Comparison of ENCODE assay signal across 41 cellular contexts in genomic region chr11:35857922-35858321, GRCh38.
"Had no signal": no experiment of that assay in that cellular context is flagged by ENCODE, and none has a peak within 500 bp of the region (broad histone marks: within the 10 kb centered on the region; RNA-seq: fewer than 3 reads in every experiment).

No MANE protein-coding gene starts in this region.

- H3K4me3 Mint-ChIP-seq: activated naive CD4-positive, alpha-beta T cell treated with anti-CD3 and anti-CD28 coated beads for 36 hours; activated naive CD4-positive, alpha-beta T cell treated with anti-CD3 and anti-CD28 coated beads, Interleukin-2, amount 10 ng/mL, durations not matched to agents 7 days and 5 days; activated naive CD4-positive, alpha-beta T cell treated with anti-CD3 and anti-CD28 coated beads, Interleukin-2, amount 50 U/mL, for 24 hours; activated naive CD8-positive, alpha-beta T cell; activated naive CD8-positive, alpha-beta T cell treated with anti-CD3 and anti-CD28 coated beads for 36 hours; activated naive CD8-positive, alpha-beta T cell treated with anti-CD3 and anti-CD28 coated beads, Interleukin-2, amount 10 ng/mL, durations not matched to agents 7 days and 5 days; activated naive CD8-positive, alpha-beta T cell treated with anti-CD3 and anti-CD28 coated beads, Interleukin-2, amount 50 U/mL, for 24 hours; activated T-cell treated with anti-CD3 and anti-CD28 coated beads, Interleukin-2, amount 50 U/mL, for 24 hours; activated T-cell treated with anti-CD3 and anti-CD28 coated beads, Interleukin-2, amount 50 U/mL, for 4 hours; activated T-cell treated with anti-CD3 and anti-CD28 coated beads, Interleukin-2, amount 50 U/mL, for 72 hours; activated T-helper 1 cell treated with anti-CD3 and anti-CD28 coated beads, Interleukin-12 subunit alpha, Interleukin-12 subunit beta, Interleukin-2, Interleukin-4 antibody, amounts not matched to agents 30 ng/mL and 10 ng/mL and 1 ng/mL, durations not matched to agents 14 hours and 24 hours and 36 hours; activated T-helper 17 cell treated with anti-CD3 and anti-CD28 coated beads, Interleukin-2, amount 50 U/mL, for 72 hours; brain; central memory CD8-positive, alpha-beta T cell had no signal

- H3K9me3 ChIP-seq: adrenal gland, ascending aorta, body of pancreas, breast epithelium had no signal

- H3K4me3 ChIP-seq: adrenal gland, ascending aorta, body of pancreas, breast epithelium, cardiac muscle cell had no signal

- H3K27ac ChIP-seq: adrenal gland, ascending aorta, body of pancreas, brain microvascular endothelial cell, breast epithelium, cardiac muscle cell had no signal

- H3K4me1 Mint-ChIP-seq: activated naive CD4-positive, alpha-beta T cell treated with anti-CD3 and anti-CD28 coated beads, Interleukin-2, amount 10 ng/mL, durations not matched to agents 7 days and 5 days; activated naive CD4-positive, alpha-beta T cell treated with anti-CD3 and anti-CD28 coated beads, Interleukin-2, amount 50 U/mL, for 24 hours; activated naive CD8-positive, alpha-beta T cell treated with anti-CD3 and anti-CD28 coated beads for 36 hours; activated naive CD8-positive, alpha-beta T cell treated with anti-CD3 and anti-CD28 coated beads, Interleukin-2, amount 10 ng/mL, durations not matched to agents 7 days and 5 days; activated naive CD8-positive, alpha-beta T cell treated with anti-CD3 and anti-CD28 coated beads, Interleukin-2, amount 50 U/mL, for 24 hours; activated T-helper 17 cell treated with anti-CD3 and anti-CD28 coated beads, Interleukin-2, amount 50 U/mL, for 72 hours; central memory CD8-positive, alpha-beta T cell had no signal

- ATAC-seq: activated naive CD4-positive, alpha-beta T cell treated with anti-CD3 and anti-CD28 coated beads, Interleukin-2, amount 50 U/mL, for 72 hours; activated naive CD8-positive, alpha-beta T cell treated with anti-CD3 and anti-CD28 coated beads, Interleukin-2, amount 50 U/mL, for 24 hours; activated T-cell treated with anti-CD3 and anti-CD28 coated beads, Interleukin-2, amount 50 U/mL, for 4 hours; activated T-cell treated with anti-CD3 and anti-CD28 coated beads, Interleukin-2, amount 50 U/mL, for 72 hours; activated T-helper 17 cell treated with anti-CD3 and anti-CD28 coated beads, Interleukin-2, amount 50 U/mL, for 72 hours; body of pancreas had no signal

- H3K36me3 Mint-ChIP-seq: activated naive CD4-positive, alpha-beta T cell treated with anti-CD3 and anti-CD28 coated beads, Interleukin-2, amount 10 ng/mL, durations not matched to agents 7 days and 5 days; activated naive CD4-positive, alpha-beta T cell treated with anti-CD3 and anti-CD28 coated beads, Interleukin-2, amount 50 U/mL, for 24 hours; activated naive CD4-positive, alpha-beta T cell treated with anti-CD3 and anti-CD28 coated beads, Interleukin-2, amount 50 U/mL, for 72 hours; activated naive CD8-positive, alpha-beta T cell; activated naive CD8-positive, alpha-beta T cell treated with anti-CD3 and anti-CD28 coated beads for 36 hours; activated naive CD8-positive, alpha-beta T cell treated with anti-CD3 and anti-CD28 coated beads, Interleukin-2, amount 10 ng/mL, durations not matched to agents 7 days and 5 days; brain had no signal

- DNase-seq: activated CD8-positive, alpha-beta memory T cell treated with anti-CD3 and anti-CD28 coated beads, Interleukin-2, amount 50 U/mL, for 48 hours; activated effector memory CD4-positive, alpha-beta T cell treated with anti-CD3 and anti-CD28 coated beads, Interleukin-2, amount 50 U/mL, for 16 hours; activated effector memory CD4-positive, alpha-beta T cell treated with Interleukin-2 at 50 U/mL for 16 hours; activated gamma-delta T cell; activated gamma-delta T cell treated with Interleukin-2 at 50 U/mL for 16 hours; activated naive CD4-positive, alpha-beta T cell; activated naive CD4-positive, alpha-beta T cell treated with anti-CD3 and anti-CD28 coated beads for 36 hours; activated naive CD4-positive, alpha-beta T cell treated with anti-CD3 and anti-CD28 coated beads, Interleukin-2, amount 10 ng/mL, durations not matched to agents 7 days and 5 days; activated naive CD4-positive, alpha-beta T cell treated with anti-CD3 and anti-CD28 coated beads, Interleukin-2, amount 50 U/mL, for 16 hours; activated naive CD4-positive, alpha-beta T cell treated with Interleukin-2 at 50 U/mL for 16 hours; activated naive CD8-positive, alpha-beta T cell treated with anti-CD3 and anti-CD28 coated beads for 36 hours; activated naive CD8-positive, alpha-beta T cell treated with anti-CD3 and anti-CD28 coated beads, Interleukin-2, amount 10 ng/mL, durations not matched to agents 7 days and 5 days; activated naive CD8-positive, alpha-beta T cell treated with anti-CD3 and anti-CD28 coated beads, Interleukin-2, amount 50 U/mL, for 24 hours; activated T-cell treated with anti-CD3 and anti-CD28 coated beads for 4 hours; activated T-cell treated with anti-CD3 and anti-CD28 coated beads, Interleukin-2, amount 50 U/mL, for 1 hour; activated T-cell treated with anti-CD3 and anti-CD28 coated beads, Interleukin-2, amount 50 U/mL, for 24 hours; activated T-cell treated with anti-CD3 and anti-CD28 coated beads, Interleukin-2, amount 50 U/mL, for 4 hours; activated T-cell treated with anti-CD3 and anti-CD28 coated beads, Interleukin-2, amount 50 U/mL, for 48 hours; activated T-cell treated with anti-CD3 and anti-CD28 coated beads, Interleukin-2, amount 50 U/mL, for 72 hours; adrenal gland; amniotic stem cell; amygdala; anterior cingulate cortex; aorta; body of pancreas; brain microvascular endothelial cell; caudate nucleus; central memory CD4-positive, alpha-beta T cell had no signal

- H3K9me3 Mint-ChIP-seq: activated naive CD4-positive, alpha-beta T cell treated with anti-CD3 and anti-CD28 coated beads for 36 hours; activated naive CD4-positive, alpha-beta T cell treated with anti-CD3 and anti-CD28 coated beads, Interleukin-2, amount 10 ng/mL, durations not matched to agents 7 days and 5 days; activated naive CD4-positive, alpha-beta T cell treated with anti-CD3 and anti-CD28 coated beads, Interleukin-2, amount 50 U/mL, for 24 hours; activated naive CD4-positive, alpha-beta T cell treated with anti-CD3 and anti-CD28 coated beads, Interleukin-2, amount 50 U/mL, for 72 hours; activated naive CD8-positive, alpha-beta T cell treated with anti-CD3 and anti-CD28 coated beads for 36 hours; activated naive CD8-positive, alpha-beta T cell treated with anti-CD3 and anti-CD28 coated beads, Interleukin-2, amount 10 ng/mL, durations not matched to agents 7 days and 5 days; activated naive CD8-positive, alpha-beta T cell treated with anti-CD3 and anti-CD28 coated beads, Interleukin-2, amount 50 U/mL, for 24 hours; activated T-cell treated with anti-CD3 and anti-CD28 coated beads, Interleukin-2, amount 50 U/mL, for 24 hours; activated T-cell treated with anti-CD3 and anti-CD28 coated beads, Interleukin-2, amount 50 U/mL, for 4 hours; activated T-helper 1 cell treated with anti-CD3 and anti-CD28 coated beads, Interleukin-12 subunit alpha, Interleukin-12 subunit beta, Interleukin-2, Interleukin-4 antibody, amounts not matched to agents 30 ng/mL and 10 ng/mL and 1 ng/mL, durations not matched to agents 14 hours and 24 hours and 36 hours; activated T-helper 17 cell treated with anti-CD3 and anti-CD28 coated beads, Interleukin-2, amount 50 U/mL, for 72 hours; activated T-helper 2 cell treated with anti-CD3 and anti-CD28 coated beads, Interferon-gamma antibody, Interleukin-2, Interleukin-4, amounts not matched to agents 10 μg/mL and 5 μg/mL and 100 μg/mL, durations not matched to agents 14 hours and 24 hours and 36 hours; central memory CD8-positive, alpha-beta T cell had no signal

- FAIRE-seq: astrocyte, bronchial epithelial cell had no signal

- H3K27me3 Mint-ChIP-seq: activated naive CD4-positive, alpha-beta T cell treated with anti-CD3 and anti-CD28 coated beads, Interleukin-2, amount 10 ng/mL, durations not matched to agents 7 days and 5 days; activated naive CD4-positive, alpha-beta T cell treated with anti-CD3 and anti-CD28 coated beads, Interleukin-2, amount 50 U/mL, for 24 hours; activated naive CD8-positive, alpha-beta T cell treated with anti-CD3 and anti-CD28 coated beads for 36 hours; activated T-helper 17 cell treated with anti-CD3 and anti-CD28 coated beads, Interleukin-2, amount 50 U/mL, for 72 hours; central memory CD8-positive, alpha-beta T cell had no signal

- H3K27me3 ChIP-seq: adrenal gland, ascending aorta, body of pancreas, brain microvascular endothelial cell, breast epithelium had no signal

- H3K4me1 ChIP-seq: adrenal gland, ascending aorta, body of pancreas, breast epithelium had no signal

- H3K36me3 ChIP-seq: adrenal gland, ascending aorta, brain microvascular endothelial cell, breast epithelium, cardiac muscle cell had no signal

- H3K27ac Mint-ChIP-seq: activated naive CD4-positive, alpha-beta T cell treated with anti-CD3 and anti-CD28 coated beads, Interleukin-2, amount 10 ng/mL, durations not matched to agents 7 days and 5 days; activated naive CD4-positive, alpha-beta T cell treated with anti-CD3 and anti-CD28 coated beads, Interleukin-2, amount 50 U/mL, for 24 hours; activated naive CD4-positive, alpha-beta T cell treated with anti-CD3 and anti-CD28 coated beads, Interleukin-2, amount 50 U/mL, for 72 hours; activated naive CD8-positive, alpha-beta T cell; activated naive CD8-positive, alpha-beta T cell treated with anti-CD3 and anti-CD28 coated beads for 36 hours; activated naive CD8-positive, alpha-beta T cell treated with anti-CD3 and anti-CD28 coated beads, Interleukin-2, amount 10 ng/mL, durations not matched to agents 7 days and 5 days; activated naive CD8-positive, alpha-beta T cell treated with anti-CD3 and anti-CD28 coated beads, Interleukin-2, amount 50 U/mL, for 24 hours; activated T-cell treated with anti-CD3 and anti-CD28 coated beads, Interleukin-2, amount 50 U/mL, for 24 hours; activated T-cell treated with anti-CD3 and anti-CD28 coated beads, Interleukin-2, amount 50 U/mL, for 72 hours; activated T-helper 1 cell treated with anti-CD3 and anti-CD28 coated beads, Interleukin-12 subunit alpha, Interleukin-12 subunit beta, Interleukin-2, Interleukin-4 antibody, amounts not matched to agents 30 ng/mL and 10 ng/mL and 1 ng/mL, durations not matched to agents 14 hours and 24 hours and 36 hours; activated T-helper 17 cell treated with anti-CD3 and anti-CD28 coated beads, Interleukin-2, amount 50 U/mL, for 72 hours; activated T-helper 2 cell treated with anti-CD3 and anti-CD28 coated beads, Interferon-gamma antibody, Interleukin-2, Interleukin-4, amounts not matched to agents 10 μg/mL and 5 μg/mL and 100 μg/mL, durations not matched to agents 14 hours and 24 hours and 36 hours; brain had no signal
